2 cellular contexts compared by ENCODE assay signal in genomic region chr13:44779085-44779484, GRCh38.
TF ChIP-seq lines count a peak whose summit lies in the region.

No MANE protein-coding gene starts in this region.

TF ChIP-seq in GM23338, 12 proteins besides CTCF, POLR2A, EP300 and RAD21:
- no peak for TF ChIP-seq ZNF114 (CRISPR knock-in tag; IDR thresholded peaks at IDR 0.05)
- TF ChIP-seq EZH2 (IDR thresholded peaks at IDR 0.05; ENCODE audit: low read depth, unreplicated experiment), result no peak
- no peak for TF ChIP-seq NANOG (IDR thresholded peaks at IDR 0.05; ENCODE audit: borderline replicate concordance)
- no peak for TF ChIP-seq JUNB (IDR thresholded peaks at IDR 0.05; ENCODE audit: unreplicated experiment)
- TF ChIP-seq, protein P1, sequence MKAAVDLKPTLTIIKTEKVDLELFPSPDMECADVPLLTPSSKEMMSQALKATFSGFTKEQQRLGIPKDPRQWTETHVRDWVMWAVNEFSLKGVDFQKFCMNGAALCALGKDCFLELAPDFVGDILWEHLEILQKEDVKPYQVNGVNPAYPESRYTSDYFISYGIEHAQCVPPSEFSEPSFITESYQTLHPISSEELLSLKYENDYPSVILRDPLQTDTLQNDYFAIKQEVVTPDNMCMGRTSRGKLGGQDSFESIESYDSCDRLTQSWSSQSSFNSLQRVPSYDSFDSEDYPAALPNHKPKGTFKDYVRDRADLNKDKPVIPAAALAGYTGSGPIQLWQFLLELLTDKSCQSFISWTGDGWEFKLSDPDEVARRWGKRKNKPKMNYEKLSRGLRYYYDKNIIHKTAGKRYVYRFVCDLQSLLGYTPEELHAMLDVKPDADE (IDR thresholded peaks at IDR 0.05), result no peak
- no peak for TF ChIP-seq ZNF462 (CRISPR knock-in tag; IDR thresholded peaks at IDR 0.05)
- no peak for TF ChIP-seq POLR2AphosphoS5 (IDR thresholded peaks at IDR 0.05; ENCODE audit: low read depth)
- TF ChIP-seq STAT1 (IDR thresholded peaks at IDR 0.05; ENCODE audit: unreplicated experiment), result no peak
- TF ChIP-seq REST (IDR thresholded peaks at IDR 0.05; ENCODE audit: unreplicated experiment), result no peak
- TF ChIP-seq CREB1 (CRISPR knock-in tag; IDR thresholded peaks at IDR 0.05; ENCODE audit: low read depth), result no peak
- TF ChIP-seq ZNF331 (CRISPR knock-in tag; IDR thresholded peaks at IDR 0.05; ENCODE audit: low read depth), result no peak
- TF ChIP-seq EZH2phosphoT487 (IDR thresholded peaks at IDR 0.05; ENCODE audit: unreplicated experiment), result no peak

TF ChIP-seq in H1, 55 proteins besides CTCF, POLR2A, EP300 and RAD21 (continued from another document):
- TF ChIP-seq BRCA1 (IDR thresholded peaks at IDR 0.05; ENCODE audit: low read depth, low read length) (no peak), CEBPB (IDR thresholded peaks at IDR 0.05; ENCODE audit: low read depth, low read length) (0 out of 2 replicates have a peak, but pooled peaks have one; percentile 22), JUND (IDR thresholded peaks at IDR 0.05; ENCODE audit: low read length) (no peak), SUZ12 (IDR thresholded peaks at IDR 0.05; ENCODE audit: low read length) (no peak), EGR1 (IDR thresholded peaks at IDR 0.05; ENCODE audit: borderline replicate concordance, low read depth, low read length) (no peak), SP4 (IDR thresholded peaks at IDR 0.05; ENCODE audit: low read length) (no peak)
